8 cellular contexts compared by ENCODE assay signal in genomic region chr7:87220026-87220733, GRCh38. TPM values are rescaled to one million over a fixed set of nuclear protein-coding genes. Genes with fewer than 3 reads are reported as not detected.
DNase-seq lines count a peak whose midpoint lies in the region; ATAC-seq and TF ChIP-seq lines count a peak whose summit lies in the region.

No MANE protein-coding gene starts in this region.

- H3K36me3 Mint-ChIP-seq in endothelial cell (ENCODE audit: low read depth, unreplicated experiment), result peaks cover 10% of the 10 kb centered on the region

- peak overlapping the region; percentile 89 for H3K27ac Mint-ChIP-seq in endothelial cell (ENCODE audit: unreplicated experiment)

- peaks cover 32% of the 10 kb centered on the region for H3K4me1 Mint-ChIP-seq in endothelial cell (ENCODE audit: unreplicated experiment)

- peak; percentile 96 for DNase-seq in NCI-H82 (lab: John Stamatoyannopoulos, UW)
- DNase-seq in activated CD8-positive, alpha-beta memory T cell treated with anti-CD3 and anti-CD28 coated beads, Interleukin-2, amount 50 U/mL, for 4 hours, result peak; percentile 84
- DNase-seq in endothelial cell (ENCODE audit: low spot score), result peak; percentile 85
- DNase-seq in middle frontal gyrus (ENCODE audit: extremely low spot score, low spot score), result peak; percentile 60
- DNase-seq in stimulated activated CD8-positive, alpha-beta memory T cell treated with anti-CD3 and anti-CD28 coated beads, Interleukin-2, amount 100 ng/mL, for 1 hour (ENCODE audit: low read depth in 2 of 2), result peak; percentile 66 to 69

- TF ChIP-seq CTCF in C4-2B (conservative IDR thresholded peaks at IDR 0.05) (peak; percentile 36), endothelial cell (IDR thresholded peaks at IDR 0.05; ENCODE audit: unreplicated experiment) (no peak)

- ATAC-seq in GM19328 (IDR thresholded peaks at IDR 0.05; ENCODE audit: unreplicated experiment) (peak; percentile 34), HG03457 (IDR thresholded peaks at IDR 0.05; ENCODE audit: unreplicated experiment) (peak; percentile 26)

- H3K27me3 Mint-ChIP-seq in endothelial cell (ENCODE audit: unreplicated experiment), result peaks cover 12% of the 10 kb centered on the region

- H3K4me3 Mint-ChIP-seq in endothelial cell (ENCODE audit: unreplicated experiment), result peak overlapping the region; percentile 97

- H3K27ac ChIP-seq in C4-2B, result peak overlapping the region; percentile 83

- no peaks in the 10 kb centered on the region for H3K9me3 Mint-ChIP-seq in endothelial cell (ENCODE audit: unreplicated experiment)

RNA-seq across cellular contexts. Expression of gene TMEM243, which starts 0.6 kb away (rescaled TPM):
- total RNA-seq in endothelial cell (ENCODE audit: unreplicated experiment), result 44.9 TPM

Comparison
In these comparisons a context has a peak if more than half of its experiments do, and no peak if none do; other contexts are left out.
1. Peak in every context shown above with its lines: DNase-seq, ATAC-seq and H3K27ac ChIP-seq.